29 cellular contexts compared by ENCODE assay signal in the genomic region with DNA sequence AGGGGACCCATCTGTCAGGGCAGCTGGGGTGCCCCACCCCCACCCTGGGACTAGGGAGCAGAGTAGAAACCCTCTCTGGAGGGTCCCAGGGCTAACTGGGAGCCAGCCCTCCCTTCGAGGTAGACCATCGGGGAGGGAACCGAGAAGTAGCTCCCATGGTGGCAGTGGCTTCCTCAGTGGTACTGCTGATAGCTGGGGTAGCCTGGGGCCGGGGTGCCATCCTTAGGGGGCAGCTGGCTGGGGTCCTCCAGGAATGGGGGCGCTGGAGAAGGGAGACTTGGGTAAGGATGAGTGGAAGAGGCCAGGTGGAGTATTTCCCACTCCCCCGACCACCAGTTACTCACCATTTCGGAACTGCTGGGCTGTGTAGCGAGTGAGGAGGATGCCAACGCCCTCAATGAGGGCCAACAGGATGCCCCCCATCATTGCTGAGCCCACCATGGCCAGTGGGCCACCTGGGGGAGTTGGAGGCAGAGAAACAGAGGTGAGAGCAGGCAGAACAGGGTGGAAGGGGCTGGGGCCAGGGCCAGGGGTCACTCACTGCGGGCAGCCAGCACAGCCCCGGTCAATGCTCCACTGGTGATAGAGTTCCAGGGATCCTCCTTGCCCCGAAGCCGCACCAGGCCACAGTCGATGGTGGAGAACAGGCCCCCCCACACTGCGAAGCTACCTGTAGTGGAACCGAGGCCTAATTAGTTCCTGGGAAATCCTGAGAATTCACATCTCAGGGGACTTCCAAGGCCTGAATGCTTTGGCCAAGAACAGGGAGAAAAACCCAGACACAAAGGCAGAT. TPM values are rescaled to one million over a fixed set of nuclear protein-coding genes. Genes with fewer than 3 reads are reported as not detected.
"Had no signal": no experiment of that assay in that cellular context is flagged by ENCODE, and none has a peak within 500 bp of the region (broad histone marks: within the 10 kb centered on the region; RNA-seq: fewer than 3 reads in every experiment).

No MANE protein-coding gene starts in this region.

- H3K27ac Mint-ChIP-seq: mesothelial cell of epicardium; neural progenitor cell; stimulated activated memory B cell treated with anti-CD40 and anti-IgM and Interleukin-4, amounts not matched to agents 10 μg/mL and 1 μg/mL and 100 μg/mL, for 72 hours had no signal

- H3K27me3 ChIP-seq: esophagus muscularis mucosa, heart right ventricle, neural progenitor cell, sigmoid colon, testis, tibial artery had no signal

- H3K4me3 ChIP-seq: coronary artery, esophagus muscularis mucosa, heart right ventricle, lower lobe of right lung, mucosa of descending colon, neural progenitor cell, psoas muscle, sigmoid colon, testis, tibial artery had no signal

- H3K9ac ChIP-seq: neural progenitor cell, parathyroid adenoma had no signal

- H3K79me2 ChIP-seq: parathyroid adenoma had no signal

- H3K9me3 Mint-ChIP-seq: natural killer cell treated with Interleukin-12 subunit alpha and Interleukin-12 subunit beta and Interleukin-15 and Interleukin-18, amount 100 ng/mL, for 72 hours; stimulated activated memory B cell treated with anti-CD40 and anti-IgM and Interleukin-4, amounts not matched to agents 10 μg/mL and 1 μg/mL and 100 μg/mL, for 72 hours had no signal

- FAIRE-seq: islet of Langerhans had no signal

- H3K36me3 ChIP-seq: neural progenitor cell had no signal

- ATAC-seq: heart right ventricle; left ventricle myocardium superior; lower lobe of right lung; mucosa of descending colon; natural killer cell treated with Interleukin-12 subunit alpha and Interleukin-12 subunit beta and Interleukin-15 and Interleukin-18, amount 100 ng/mL, for 72 hours; psoas muscle; right cardiac atrium; stimulated activated memory B cell treated with anti-CD40 and anti-IgM and Interleukin-4, amounts not matched to agents 10 μg/mL and 1 μg/mL and 100 μg/mL, for 72 hours; stimulated activated naive CD8-positive, alpha-beta T cell treated with anti-CD3 and anti-CD28 coated beads, Interleukin-15, Interleukin-2, amounts not matched to agents 100 U/mL and 50 U/mL, for 24 hours had no signal

- H3K4me1 ChIP-seq: neural progenitor cell had no signal

- H3K27ac ChIP-seq: coronary artery, esophagus muscularis mucosa, heart right ventricle, lower lobe of right lung, neural progenitor cell, parathyroid adenoma, psoas muscle, sigmoid colon, testis, tibial artery had no signal

- H3K27me3 Mint-ChIP-seq: stimulated activated memory B cell treated with anti-CD40 and anti-IgM and Interleukin-4, amounts not matched to agents 10 μg/mL and 1 μg/mL and 100 μg/mL, for 72 hours had no signal

- H2AFZ ChIP-seq: neural progenitor cell, parathyroid adenoma had no signal

- DNase-seq: dermis blood vessel endothelial cell; effector memory CD4-positive, alpha-beta T cell; foreskin melanocyte; glutamatergic neuron; heart right ventricle; hippocampal formation; left ventricle myocardium superior; lower lobe of right lung; mucosa of descending colon; naive B cell; psoas muscle; sigmoid colon; stimulated activated CD4-positive, alpha-beta T cell treated with anti-CD3 and anti-CD28 coated beads, Interleukin-4, amount 100 ng/mL, for 4 hours; stimulated activated naive CD8-positive, alpha-beta T cell treated with anti-CD3 and anti-CD28 coated beads, Interleukin-15, Interleukin-2, amounts not matched to agents 100 U/mL and 50 U/mL, for 24 hours; substantia nigra; testis; tibial artery had no signal

- H3K4me2 ChIP-seq: neural progenitor cell had no signal

- H3K9me3 ChIP-seq: esophagus muscularis mucosa, lower lobe of right lung, mucosa of descending colon, psoas muscle, sigmoid colon, testis, tibial artery had no signal

- H3K4me3 Mint-ChIP-seq: natural killer cell treated with Interleukin-12 subunit alpha and Interleukin-12 subunit beta and Interleukin-15 and Interleukin-18, amount 100 ng/mL, for 72 hours; neural progenitor cell; stimulated activated memory B cell treated with anti-CD40 and anti-IgM and Interleukin-4, amounts not matched to agents 10 μg/mL and 1 μg/mL and 100 μg/mL, for 72 hours had no signal

- H3K36me3 Mint-ChIP-seq: naive B cell; natural killer cell treated with Interleukin-12 subunit alpha and Interleukin-12 subunit beta and Interleukin-15 and Interleukin-18, amount 100 ng/mL, for 72 hours; stimulated activated memory B cell treated with anti-CD40 and anti-IgM and Interleukin-4, amounts not matched to agents 10 μg/mL and 1 μg/mL and 100 μg/mL, for 72 hours had no signal

RNA-seq across cellular contexts. Expression of a gene that starts 58.3 kb away (rescaled TPM):
- total RNA-seq: osteoblast, skeletal muscle tissue had no signal
- polyA plus RNA-seq: endothelial cell of umbilical vein, psoas muscle had no signal
